Comparison of ENCODE assay signal across 26 cellular contexts in genomic region chr4:81885016-81885415, GRCh38.
"Had no signal": no experiment of that assay in that cellular context is flagged by ENCODE, and none has a peak within 500 bp of the region (broad histone marks: within the 10 kb centered on the region; RNA-seq: fewer than 3 reads in every experiment).

No MANE protein-coding gene starts in this region.

- H3K27me3 ChIP-seq: adrenal gland, ascending aorta, gastrocnemius medialis, hepatocyte, stomach, tibial artery had no signal

- H3K36me3 Mint-ChIP-seq: activated naive CD8-positive, alpha-beta T cell treated with anti-CD3 and anti-CD28 coated beads for 36 hours; brain; mesothelial cell of epicardium; naive B cell had no signal

- H3K4me3 Mint-ChIP-seq: activated naive CD4-positive, alpha-beta T cell treated with anti-CD3 and anti-CD28 coated beads for 36 hours; activated naive CD8-positive, alpha-beta T cell treated with anti-CD3 and anti-CD28 coated beads for 36 hours; activated T-helper 1 cell treated with anti-CD3 and anti-CD28 coated beads, Interleukin-12 subunit alpha, Interleukin-12 subunit beta, Interleukin-2, Interleukin-4 antibody, amounts not matched to agents 30 ng/mL and 10 ng/mL and 1 ng/mL, durations not matched to agents 14 hours and 24 hours and 36 hours; brain; effector memory CD8-positive, alpha-beta T cell; mesothelial cell of epicardium; naive B cell; stimulated activated naive B cell treated with anti-CD40 and anti-IgM and Interleukin-4, amounts not matched to agents 10 μg/mL and 1 μg/mL and 100 μg/mL, for 72 hours had no signal

- DNase-seq: activated CD4-positive, alpha-beta T cell treated with anti-CD3 and anti-CD28 coated beads for 4 hours; activated CD4-positive, alpha-beta T cell treated with anti-CD3 and anti-CD28 coated beads, Interleukin-2, amount 50 U/mL, for 48 hours; activated CD8-positive, alpha-beta memory T cell treated with anti-CD3 and anti-CD28 coated beads for 24 hours; activated effector memory CD4-positive, alpha-beta T cell treated with anti-CD3 and anti-CD28 coated beads, Interleukin-2, amount 50 U/mL, for 16 hours; activated naive CD4-positive, alpha-beta T cell treated with anti-CD3 and anti-CD28 coated beads for 36 hours; activated naive CD8-positive, alpha-beta T cell treated with anti-CD3 and anti-CD28 coated beads for 36 hours; adrenal gland; cortex of kidney; effector memory CD8-positive, alpha-beta T cell; erythroblast; gastrocnemius medialis; glutamatergic neuron; left cardiac atrium; naive B cell; posterior cingulate gyrus; right cardiac atrium; stimulated activated CD4-positive, alpha-beta T cell treated with anti-CD3 and anti-CD28 coated beads, Interleukin-15, amount 100 ng/mL, for 24 hours; stimulated activated CD4-positive, alpha-beta T cell treated with anti-CD3 and anti-CD28 coated beads, Interleukin-2, amount 100 ng/mL, for 24 hours; stimulated activated naive B cell treated with anti-CD40 and anti-IgM and Interleukin-4, amounts not matched to agents 10 μg/mL and 1 μg/mL and 100 μg/mL, for 72 hours; stomach; tibial artery had no signal

- H3K4me1 ChIP-seq: adrenal gland, ascending aorta, gastrocnemius medialis, stomach, tibial artery had no signal

- H3K27ac ChIP-seq: adrenal gland, ascending aorta, gastrocnemius medialis, stomach, tibial artery had no signal

- H3K27ac Mint-ChIP-seq: activated naive CD4-positive, alpha-beta T cell treated with anti-CD3 and anti-CD28 coated beads for 36 hours; activated naive CD8-positive, alpha-beta T cell treated with anti-CD3 and anti-CD28 coated beads for 36 hours; activated T-helper 1 cell treated with anti-CD3 and anti-CD28 coated beads, Interleukin-12 subunit alpha, Interleukin-12 subunit beta, Interleukin-2, Interleukin-4 antibody, amounts not matched to agents 30 ng/mL and 10 ng/mL and 1 ng/mL, durations not matched to agents 14 hours and 24 hours and 36 hours; brain; effector memory CD8-positive, alpha-beta T cell; mesothelial cell of epicardium; naive B cell; stimulated activated naive B cell treated with anti-CD40 and anti-IgM and Interleukin-4, amounts not matched to agents 10 μg/mL and 1 μg/mL and 100 μg/mL, for 72 hours had no signal

- H3K9me3 ChIP-seq: adrenal gland, ascending aorta had no signal

- ATAC-seq: effector memory CD8-positive, alpha-beta T cell; gastrocnemius medialis; left cardiac atrium; right cardiac atrium; stimulated activated naive B cell treated with anti-CD40 and anti-IgM and Interleukin-4, amounts not matched to agents 10 μg/mL and 1 μg/mL and 100 μg/mL, for 72 hours had no signal

- H3K36me3 ChIP-seq: adrenal gland, ascending aorta, gastrocnemius medialis, stomach, tibial artery had no signal

- H3K9me3 Mint-ChIP-seq: activated naive CD4-positive, alpha-beta T cell treated with anti-CD3 and anti-CD28 coated beads for 36 hours; activated naive CD8-positive, alpha-beta T cell treated with anti-CD3 and anti-CD28 coated beads for 36 hours; activated T-helper 1 cell treated with anti-CD3 and anti-CD28 coated beads, Interleukin-12 subunit alpha, Interleukin-12 subunit beta, Interleukin-2, Interleukin-4 antibody, amounts not matched to agents 30 ng/mL and 10 ng/mL and 1 ng/mL, durations not matched to agents 14 hours and 24 hours and 36 hours; effector memory CD8-positive, alpha-beta T cell had no signal

- H3K4me3 ChIP-seq: adrenal gland, ascending aorta, gastrocnemius medialis, hepatocyte, stomach, tibial artery had no signal
